In the genomic region with DNA sequence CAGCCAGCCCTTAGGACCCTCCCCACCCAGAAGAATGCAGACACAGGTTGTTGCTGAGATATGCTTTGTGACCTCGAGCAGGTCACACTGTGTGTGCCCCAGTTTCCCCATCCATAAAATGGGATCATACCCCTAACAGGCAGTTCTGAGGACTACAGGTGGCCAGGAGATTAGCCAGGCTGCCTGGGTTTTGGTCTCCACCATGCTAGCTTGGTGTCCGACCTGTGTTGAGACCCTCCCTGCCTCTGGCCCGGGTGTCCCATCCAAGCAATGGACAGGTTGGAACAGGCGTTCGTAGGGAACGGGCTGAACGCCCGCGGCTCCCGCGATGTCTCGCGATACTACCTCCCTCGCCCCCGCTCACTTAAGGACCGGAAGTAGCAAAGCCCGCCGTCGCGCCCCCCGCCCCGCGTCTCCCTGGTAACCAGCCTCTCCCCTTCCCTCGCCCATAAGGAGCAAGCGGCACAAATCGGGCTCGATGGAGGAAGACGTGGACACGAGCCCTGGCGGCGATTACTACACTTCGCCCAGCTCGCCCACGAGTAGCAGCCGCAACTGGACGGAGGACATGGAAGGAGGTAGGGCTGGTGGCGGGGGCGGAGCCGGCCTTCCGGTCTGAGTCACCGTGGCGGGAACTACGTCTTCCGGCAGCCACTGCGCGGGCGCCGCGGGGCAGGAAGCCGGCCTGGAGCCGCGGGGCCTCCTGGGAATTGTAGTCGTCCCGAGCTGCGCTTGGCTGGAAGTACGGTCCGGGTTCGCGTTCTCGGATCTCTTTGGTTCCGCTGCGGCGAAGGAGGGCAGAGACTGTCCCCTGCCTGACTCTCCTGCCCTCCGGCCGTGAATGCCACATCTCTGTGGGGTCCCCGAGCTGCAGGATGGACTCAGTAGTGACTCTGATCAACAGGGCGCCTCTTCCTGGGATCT, we compare ENCODE assay signal across 1 cellular context.
TF ChIP-seq lines count a peak whose summit lies in the region.

No MANE protein-coding gene starts in this region.

TF ChIP-seq in K562, 482 proteins besides CTCF, POLR2A, EP300 and RAD21 (continued from another document):
- TF ChIP-seq, protein P1, sequence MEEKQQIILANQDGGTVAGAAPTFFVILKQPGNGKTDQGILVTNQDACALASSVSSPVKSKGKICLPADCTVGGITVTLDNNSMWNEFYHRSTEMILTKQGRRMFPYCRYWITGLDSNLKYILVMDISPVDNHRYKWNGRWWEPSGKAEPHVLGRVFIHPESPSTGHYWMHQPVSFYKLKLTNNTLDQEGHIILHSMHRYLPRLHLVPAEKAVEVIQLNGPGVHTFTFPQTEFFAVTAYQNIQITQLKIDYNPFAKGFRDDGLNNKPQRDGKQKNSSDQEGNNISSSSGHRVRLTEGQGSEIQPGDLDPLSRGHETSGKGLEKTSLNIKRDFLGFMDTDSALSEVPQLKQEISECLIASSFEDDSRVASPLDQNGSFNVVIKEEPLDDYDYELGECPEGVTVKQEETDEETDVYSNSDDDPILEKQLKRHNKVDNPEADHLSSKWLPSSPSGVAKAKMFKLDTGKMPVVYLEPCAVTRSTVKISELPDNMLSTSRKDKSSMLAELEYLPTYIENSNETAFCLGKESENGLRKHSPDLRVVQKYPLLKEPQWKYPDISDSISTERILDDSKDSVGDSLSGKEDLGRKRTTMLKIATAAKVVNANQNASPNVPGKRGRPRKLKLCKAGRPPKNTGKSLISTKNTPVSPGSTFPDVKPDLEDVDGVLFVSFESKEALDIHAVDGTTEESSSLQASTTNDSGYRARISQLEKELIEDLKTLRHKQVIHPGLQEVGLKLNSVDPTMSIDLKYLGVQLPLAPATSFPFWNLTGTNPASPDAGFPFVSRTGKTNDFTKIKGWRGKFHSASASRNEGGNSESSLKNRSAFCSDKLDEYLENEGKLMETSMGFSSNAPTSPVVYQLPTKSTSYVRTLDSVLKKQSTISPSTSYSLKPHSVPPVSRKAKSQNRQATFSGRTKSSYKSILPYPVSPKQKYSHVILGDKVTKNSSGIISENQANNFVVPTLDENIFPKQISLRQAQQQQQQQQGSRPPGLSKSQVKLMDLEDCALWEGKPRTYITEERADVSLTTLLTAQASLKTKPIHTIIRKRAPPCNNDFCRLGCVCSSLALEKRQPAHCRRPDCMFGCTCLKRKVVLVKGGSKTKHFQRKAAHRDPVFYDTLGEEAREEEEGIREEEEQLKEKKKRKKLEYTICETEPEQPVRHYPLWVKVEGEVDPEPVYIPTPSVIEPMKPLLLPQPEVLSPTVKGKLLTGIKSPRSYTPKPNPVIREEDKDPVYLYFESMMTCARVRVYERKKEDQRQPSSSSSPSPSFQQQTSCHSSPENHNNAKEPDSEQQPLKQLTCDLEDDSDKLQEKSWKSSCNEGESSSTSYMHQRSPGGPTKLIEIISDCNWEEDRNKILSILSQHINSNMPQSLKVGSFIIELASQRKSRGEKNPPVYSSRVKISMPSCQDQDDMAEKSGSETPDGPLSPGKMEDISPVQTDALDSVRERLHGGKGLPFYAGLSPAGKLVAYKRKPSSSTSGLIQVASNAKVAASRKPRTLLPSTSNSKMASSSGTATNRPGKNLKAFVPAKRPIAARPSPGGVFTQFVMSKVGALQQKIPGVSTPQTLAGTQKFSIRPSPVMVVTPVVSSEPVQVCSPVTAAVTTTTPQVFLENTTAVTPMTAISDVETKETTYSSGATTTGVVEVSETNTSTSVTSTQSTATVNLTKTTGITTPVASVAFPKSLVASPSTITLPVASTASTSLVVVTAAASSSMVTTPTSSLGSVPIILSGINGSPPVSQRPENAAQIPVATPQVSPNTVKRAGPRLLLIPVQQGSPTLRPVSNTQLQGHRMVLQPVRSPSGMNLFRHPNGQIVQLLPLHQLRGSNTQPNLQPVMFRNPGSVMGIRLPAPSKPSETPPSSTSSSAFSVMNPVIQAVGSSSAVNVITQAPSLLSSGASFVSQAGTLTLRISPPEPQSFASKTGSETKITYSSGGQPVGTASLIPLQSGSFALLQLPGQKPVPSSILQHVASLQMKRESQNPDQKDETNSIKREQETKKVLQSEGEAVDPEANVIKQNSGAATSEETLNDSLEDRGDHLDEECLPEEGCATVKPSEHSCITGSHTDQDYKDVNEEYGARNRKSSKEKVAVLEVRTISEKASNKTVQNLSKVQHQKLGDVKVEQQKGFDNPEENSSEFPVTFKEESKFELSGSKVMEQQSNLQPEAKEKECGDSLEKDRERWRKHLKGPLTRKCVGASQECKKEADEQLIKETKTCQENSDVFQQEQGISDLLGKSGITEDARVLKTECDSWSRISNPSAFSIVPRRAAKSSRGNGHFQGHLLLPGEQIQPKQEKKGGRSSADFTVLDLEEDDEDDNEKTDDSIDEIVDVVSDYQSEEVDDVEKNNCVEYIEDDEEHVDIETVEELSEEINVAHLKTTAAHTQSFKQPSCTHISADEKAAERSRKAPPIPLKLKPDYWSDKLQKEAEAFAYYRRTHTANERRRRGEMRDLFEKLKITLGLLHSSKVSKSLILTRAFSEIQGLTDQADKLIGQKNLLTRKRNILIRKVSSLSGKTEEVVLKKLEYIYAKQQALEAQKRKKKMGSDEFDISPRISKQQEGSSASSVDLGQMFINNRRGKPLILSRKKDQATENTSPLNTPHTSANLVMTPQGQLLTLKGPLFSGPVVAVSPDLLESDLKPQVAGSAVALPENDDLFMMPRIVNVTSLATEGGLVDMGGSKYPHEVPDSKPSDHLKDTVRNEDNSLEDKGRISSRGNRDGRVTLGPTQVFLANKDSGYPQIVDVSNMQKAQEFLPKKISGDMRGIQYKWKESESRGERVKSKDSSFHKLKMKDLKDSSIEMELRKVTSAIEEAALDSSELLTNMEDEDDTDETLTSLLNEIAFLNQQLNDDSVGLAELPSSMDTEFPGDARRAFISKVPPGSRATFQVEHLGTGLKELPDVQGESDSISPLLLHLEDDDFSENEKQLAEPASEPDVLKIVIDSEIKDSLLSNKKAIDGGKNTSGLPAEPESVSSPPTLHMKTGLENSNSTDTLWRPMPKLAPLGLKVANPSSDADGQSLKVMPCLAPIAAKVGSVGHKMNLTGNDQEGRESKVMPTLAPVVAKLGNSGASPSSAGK (IDR thresholded peaks at IDR 0.05) = no peak; the same call in none of the 2 replicates
